15 cellular contexts compared by ENCODE assay signal in genomic region chr14:36162267-36162666, GRCh38. TPM values are rescaled to one million over a fixed set of nuclear protein-coding genes. Genes with fewer than 3 reads are reported as not detected.
DNase-seq lines count a peak whose midpoint lies in the region; ATAC-seq and TF ChIP-seq lines count a peak whose summit lies in the region.
"Had no signal": no experiment of that assay in that cellular context is flagged by ENCODE, and none has a peak within 500 bp of the region (broad histone marks: within the 10 kb centered on the region; RNA-seq: fewer than 3 reads in every experiment).

No MANE protein-coding gene starts in this region.

- H3K9ac ChIP-seq in iPS-15b (ENCODE audit: low read depth, low read length): no peak overlapping the region

- H3K9me3 ChIP-seq in iPS-15b (ENCODE audit: control insufficient read depth, insufficient read depth, low read length): no peaks in the 10 kb centered on the region
- H3K9me3 ChIP-seq: HAP-1 had no signal

- TF ChIP-seq CTCF in Calu3 (IDR thresholded peaks at IDR 0.05; ENCODE audit: unreplicated experiment): no peak

- H3K9me3 Mint-ChIP-seq in Calu3 (ENCODE audit: low read depth, unreplicated experiment): no peaks in the 10 kb centered on the region

- DNase-seq in Calu3 (peak; percentile 2), NCI-H69 (lab: John Stamatoyannopoulos, UW) (peak; percentile 14), posterior vena cava (ENCODE audit: low spot score) (peak; percentile 66), kidney glomerular epithelial cell (lab: John Stamatoyannopoulos, UW) (no peak)
- DNase-seq: CD4-positive, alpha-beta memory T cell; NCI-H1048; NCI-H146; NCI-H2081 treated with DMSO at 0.1 percent for 48 hours; NCI-H345 had no signal

- H3K36me3 ChIP-seq in iPS-15b (ENCODE audit: control insufficient read depth, insufficient read depth, low read length): no peaks in the 10 kb centered on the region
- H3K36me3 ChIP-seq: HAP-1 had no signal

- intact Hi-C loops in Calu3 (cut with micrococcal nuclease; ENCODE audit: unreplicated experiment): no loop called here
- intact Hi-C loops in posterior vena cava (cut with DNase I): no loop called here

- no peak overlapping the region for H3K27ac Mint-ChIP-seq in Calu3 (ENCODE audit: unreplicated experiment)
- H3K27ac Mint-ChIP-seq: CD4-positive, alpha-beta memory T cell had no signal

- peaks cover under 1% of the 10 kb centered on the region for H3K4me1 ChIP-seq in iPS-15b (ENCODE audit: control insufficient read depth, insufficient read depth, low read length)

- BruUV-seq in Calu3 (replicated peaks; lab: Mats Ljungman, UMichigan): no TSS peak

- no peaks in the 10 kb centered on the region for H3K36me3 Mint-ChIP-seq in Calu3 (ENCODE audit: insufficient read depth, unreplicated experiment)
- H3K36me3 Mint-ChIP-seq: CD4-positive, alpha-beta memory T cell had no signal

- H3K4me1 Mint-ChIP-seq in Calu3 (ENCODE audit: low read depth, unreplicated experiment): no peaks in the 10 kb centered on the region
- H3K4me1 Mint-ChIP-seq: CD4-positive, alpha-beta memory T cell had no signal

- no peaks in the 10 kb centered on the region for H3K27me3 ChIP-seq in iPS-15b (ENCODE audit: control insufficient read depth, insufficient read depth, low read length)

- ATAC-seq in HG03571 (IDR thresholded peaks at IDR 0.05; ENCODE audit: unreplicated experiment) (no peak), GM21526 (IDR thresholded peaks at IDR 0.05; ENCODE audit: low FRiP score, unreplicated experiment) (no peak), HG02642 (IDR thresholded peaks at IDR 0.05; ENCODE audit: poor library complexity, unreplicated experiment) (no peak)

- peak overlapping the region; percentile 28 for H3K4me3 ChIP-seq in iPS-15b (ENCODE audit: low read depth, low read length)
- H3K4me3 ChIP-seq: HAP-1 had no signal

- H3K4me3 Mint-ChIP-seq in Calu3 (ENCODE audit: low read depth, unreplicated experiment): peak overlapping the region; percentile 58
- H3K4me3 Mint-ChIP-seq: CD4-positive, alpha-beta memory T cell had no signal

- H3K27me3 Mint-ChIP-seq in Calu3 (ENCODE audit: unreplicated experiment): peaks cover 42% of the 10 kb centered on the region

- CTCF ChIA-PET in Calu3 (lab: Charles Lee): interaction anchor here (0.5 to 1.0 kb wide), 5 partner anchors 10 to 215 kb away, joined by 3 to 8 read pairs (median 5); no protein-coding TSS in a partner anchor

RNA-seq across cellular contexts. Expression of gene PTCSC3, which starts 14.3 kb away (rescaled TPM):
- total RNA-seq in Calu3 (2022): not detected in 2 replicates
- not detected for total RNA-seq in posterior vena cava
- total RNA-seq: A673; CD4-positive, alpha-beta memory T cell had no signal
